In the genomic region with DNA sequence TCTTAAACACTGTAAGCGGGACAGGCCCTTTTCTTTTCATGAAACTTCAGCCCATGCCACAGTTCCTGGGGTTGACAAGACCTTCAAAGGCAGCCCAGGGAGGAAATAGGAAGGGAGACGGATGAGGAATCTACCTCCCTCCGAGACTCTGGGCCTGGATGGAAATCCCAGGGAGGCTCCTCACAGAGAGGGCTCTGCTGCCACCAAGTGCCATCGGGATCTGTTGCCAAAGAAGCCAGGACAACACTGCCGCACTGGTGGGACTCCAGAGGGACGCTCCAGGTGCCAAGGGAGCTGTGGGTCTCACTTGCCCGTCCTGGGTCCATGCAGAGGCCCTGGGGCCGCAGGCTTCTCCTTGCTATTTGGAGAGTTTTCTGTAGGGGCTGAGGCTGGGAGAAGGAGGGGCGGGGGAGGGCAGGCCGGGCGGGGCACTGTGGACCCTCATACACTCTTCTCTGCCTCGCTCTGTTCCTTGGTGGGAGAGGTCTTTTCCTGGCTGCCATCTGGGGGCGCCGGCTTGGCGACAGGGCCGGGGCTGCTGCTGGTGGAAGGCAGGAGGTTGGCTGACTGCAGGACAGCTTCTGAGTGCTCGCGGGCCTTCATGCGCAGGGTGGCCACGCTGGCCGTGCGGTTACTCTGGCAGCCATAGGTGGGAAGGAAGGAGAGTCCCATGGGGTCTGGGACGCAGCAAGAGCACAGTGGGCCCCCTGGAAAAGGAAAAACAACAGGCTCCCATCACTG, we compare ENCODE assay signal across 31 cellular contexts. TPM values are rescaled to one million over a fixed set of nuclear protein-coding genes. Genes with fewer than 3 reads are reported as not detected.
DNase-seq lines count a peak whose midpoint lies in the region; ATAC-seq and TF ChIP-seq lines count a peak whose summit lies in the region.
"Had no signal": no experiment of that assay in that cellular context is flagged by ENCODE, and none has a peak within 500 bp of the region (broad histone marks: within the 10 kb centered on the region; RNA-seq: fewer than 3 reads in every experiment).

No MANE protein-coding gene starts in this region.

- no peaks in the 10 kb centered on the region for H3K27me3 Mint-ChIP-seq in activated CD4-positive, alpha-beta T cell treated with anti-CD3 and anti-CD28 coated beads for 36 hours
- H3K27me3 Mint-ChIP-seq: activated naive CD4-positive, alpha-beta T cell treated with anti-CD3 and anti-CD28 coated beads, Interleukin-2, amount 50 U/mL, for 24 hours had no signal

- intact Hi-C loops in heart left ventricle (cut with DNase I) (loop anchor here in 4 of 10 donors (5.0 to 10.0 kb wide), 3 partner anchors 141 to 384 kb away; no protein-coding TSS in a partner anchor), Right ventricle myocardium inferior (cut with DNase I) (no loop called here)
- intact Hi-C loops in activated CD4-positive, alpha-beta T cell treated with anti-CD3 and anti-CD28 coated beads for 36 hours (cut with DNase I, micrococcal nuclease): no loop called here

- H3K4me3 Mint-ChIP-seq in activated CD4-positive, alpha-beta T cell treated with anti-CD3 and anti-CD28 coated beads for 36 hours: no peak overlapping the region
- H3K4me3 Mint-ChIP-seq: activated CD8-positive, alpha-beta T cell treated with anti-CD3 and anti-CD28 coated beads, Interleukin-2, amount 10 ng/mL, durations not matched to agents 7 days and 5 days; activated naive CD4-positive, alpha-beta T cell treated with anti-CD3 and anti-CD28 coated beads, Interleukin-2, amount 50 U/mL, for 24 hours; naive thymus-derived CD8-positive, alpha-beta T cell had no signal

- H3K27ac ChIP-seq in heart left ventricle (no peak overlapping the region), lung (ENCODE audit: low read depth in 1 of 2, low read length in 1 of 2) (no peak overlapping the region)
- H3K27ac ChIP-seq: C4-2B, esophagus squamous epithelium, gastroesophageal sphincter, KMS-11, pancreas had no signal

- TF ChIP-seq POLR2A in heart left ventricle (IDR thresholded peaks at IDR 0.05): no peak

- H3K9me3 ChIP-seq in heart left ventricle (no peaks in the 10 kb centered on the region), lung (ENCODE audit: control insufficient read depth in 2 of 2, insufficient read depth in 1 of 2, low read length in 1 of 2) (no peaks in the 10 kb centered on the region)
- H3K9me3 ChIP-seq: esophagus squamous epithelium, gastroesophageal sphincter, HAP-1, pancreas had no signal

- DNase-seq in heart left ventricle (no peak), Right ventricle myocardium inferior (ENCODE audit: missing footprints) (no peak), ecto neural progenitor cell (ENCODE audit: low spot score) (peak; percentile 46), lung (ENCODE audit: low spot score) (peak; percentile 24), ureter (ENCODE audit: low spot score) (peak; percentile 38), dedifferentiated amniotic fluid mesenchymal stem cell (ENCODE audit: extremely low spot score) (no peak), NCI-H2227 (lab: John Stamatoyannopoulos, UW; ENCODE audit: unreplicated experiment) (no peak)
- no peak for DNase-seq in activated CD4-positive, alpha-beta T cell treated with anti-CD3 and anti-CD28 coated beads for 36 hours
- DNase-seq: ACHN; activated CD4-positive, CD25-positive, alpha-beta regulatory T cell treated with anti-CD3 and anti-CD28 coated beads, Interleukin-2, amount 50 U/mL, for 72 hours; activated CD8-positive, alpha-beta T cell treated with anti-CD3 and anti-CD28 coated beads, Interleukin-2, amount 10 ng/mL, durations not matched to agents 7 days and 5 days; anterior cingulate cortex; Calu3; caudate nucleus; effector CD4-positive, alpha-beta T cell; esophagus squamous epithelium; mesenchymal stem cell; MV-4-11; naive thymus-derived CD8-positive, alpha-beta T cell; NCI-H1694 treated with DMSO at 0.1 percent for 48 hours; NCI-H774; pancreas; SHP77 treated with DMSO at 0.1 percent for 48 hours; substantia nigra had no signal

- peak in 2 of 4 donors; percentile 35 to 54 for ATAC-seq in heart left ventricle
- ATAC-seq in Right ventricle myocardium inferior: no peak
- ATAC-seq in lung (ENCODE audit: insufficient read depth, low FRiP score): no peak
- no peak for ATAC-seq in activated CD4-positive, alpha-beta T cell treated with anti-CD3 and anti-CD28 coated beads for 36 hours
- ATAC-seq: activated CD8-positive, alpha-beta T cell treated with anti-CD3 and anti-CD28 coated beads, Interleukin-2, amount 10 ng/mL, durations not matched to agents 7 days and 5 days; gastroesophageal sphincter; naive thymus-derived CD8-positive, alpha-beta T cell; pancreas had no signal

- TF ChIP-seq CTCF in heart left ventricle (IDR thresholded peaks at IDR 0.05) (peak in 8 of 12 donors; percentile 12 to 39 (median 20)), lung (IDR thresholded peaks at IDR 0.05; ENCODE audit: control extremely low read depth, extremely low read depth) (no peak)

- H3K36me3 Mint-ChIP-seq in activated CD4-positive, alpha-beta T cell treated with anti-CD3 and anti-CD28 coated beads for 36 hours (ENCODE audit: low read depth): no peaks in the 10 kb centered on the region
- H3K36me3 Mint-ChIP-seq: activated naive CD4-positive, alpha-beta T cell treated with anti-CD3 and anti-CD28 coated beads, Interleukin-2, amount 50 U/mL, for 24 hours; naive thymus-derived CD8-positive, alpha-beta T cell had no signal

- H3K4me3 ChIP-seq in heart left ventricle (no peak overlapping the region), lung (no peak overlapping the region)
- H3K4me3 ChIP-seq: esophagus squamous epithelium, gastroesophageal sphincter, HAP-1, pancreas had no signal

- H3K27me3 ChIP-seq in heart left ventricle (peaks cover 0 to 6% (median 0%) of the 10 kb centered on the region in 9 donors), lung (ENCODE audit: control insufficient read depth, insufficient read depth) (no peaks in the 10 kb centered on the region)
- H3K27me3 ChIP-seq: pancreas had no signal

- H3K4me1 ChIP-seq in heart left ventricle (peaks cover 0 to 15% (median 6%) of the 10 kb centered on the region in 12 donors), lung (ENCODE audit: control insufficient read depth in 2 of 2, insufficient read depth in 2 of 2, low read length in 2 of 2) (peaks cover 0 to 3% of the 10 kb centered on the region in 2 donors)
- H3K4me1 ChIP-seq: esophagus squamous epithelium, gastroesophageal sphincter, HAP-1, pancreas had no signal

- no peak overlapping the region for H3K27ac Mint-ChIP-seq in activated CD4-positive, alpha-beta T cell treated with anti-CD3 and anti-CD28 coated beads for 36 hours
- H3K27ac Mint-ChIP-seq: activated CD8-positive, alpha-beta T cell treated with anti-CD3 and anti-CD28 coated beads, Interleukin-2, amount 10 ng/mL, durations not matched to agents 7 days and 5 days; activated naive CD4-positive, alpha-beta T cell treated with anti-CD3 and anti-CD28 coated beads, Interleukin-2, amount 50 U/mL, for 24 hours; naive thymus-derived CD8-positive, alpha-beta T cell had no signal

- H3K36me3 ChIP-seq in heart left ventricle (no peaks in the 10 kb centered on the region), lung (ENCODE audit: control insufficient read depth in 2 of 2, insufficient read depth in 2 of 2, low read length in 2 of 2) (no peaks in the 10 kb centered on the region)
- H3K36me3 ChIP-seq: esophagus squamous epithelium, gastroesophageal sphincter, HAP-1, pancreas had no signal

- H3K4me1 Mint-ChIP-seq in activated CD4-positive, alpha-beta T cell treated with anti-CD3 and anti-CD28 coated beads for 36 hours: no peaks in the 10 kb centered on the region
- H3K4me1 Mint-ChIP-seq: activated naive CD4-positive, alpha-beta T cell treated with anti-CD3 and anti-CD28 coated beads, Interleukin-2, amount 50 U/mL, for 24 hours had no signal

- WGBS in heart left ventricle, 4 donors: 72 to 83% (median 78%) methylated on average over 19 to 23 of the region's 23 CpGs
- 81 to 84% methylated on average over 23 of the region's 23 CpGs for WGBS in lung, 2 donors

- H3K9me3 Mint-ChIP-seq in activated CD4-positive, alpha-beta T cell treated with anti-CD3 and anti-CD28 coated beads for 36 hours (ENCODE audit: low read depth): no peaks in the 10 kb centered on the region
- H3K9me3 Mint-ChIP-seq: activated naive CD4-positive, alpha-beta T cell treated with anti-CD3 and anti-CD28 coated beads, Interleukin-2, amount 50 U/mL, for 24 hours; naive thymus-derived CD8-positive, alpha-beta T cell had no signal

- CTCF ChIA-PET in activated CD4-positive, alpha-beta T cell treated with anti-CD3 and anti-CD28 coated beads for 36 hours (lab: Charles Lee): no interaction called here

- POLR2A ChIA-PET in activated CD4-positive, alpha-beta T cell treated with anti-CD3 and anti-CD28 coated beads for 36 hours (lab: Charles Lee): no interaction called here

RNA-seq across cellular contexts. Expression of gene DRGX, which starts 30.0 kb away (rescaled TPM):
- total RNA-seq in heart left ventricle (not detected), Right ventricle myocardium inferior (not detected), lung (not detected), ureter (not detected)
- polyA plus RNA-seq in heart left ventricle (not detected), lung (under 1 TPM in 1 of 2 donors, not detected in 1; 0.10 TPM)
- not detected for total RNA-seq in activated CD4-positive, alpha-beta T cell treated with anti-CD3 and anti-CD28 coated beads for 36 hours
- total RNA-seq: activated CD8-positive, alpha-beta T cell treated with anti-CD3 and anti-CD28 coated beads, Interleukin-2, amount 10 ng/mL, durations not matched to agents 7 days and 5 days; Calu3; esophagus squamous epithelium; gastroesophageal sphincter; HT-29; naive thymus-derived CD8-positive, alpha-beta T cell; pancreas had no signal
- polyA plus RNA-seq: keratinocyte; naive thymus-derived CD8-positive, alpha-beta T cell; pancreas had no signal

Comparison
In these comparisons a context has a peak if more than half of its experiments do, and no peak if none do; other contexts are left out.
1. DNase-seq: peak in ecto neural progenitor cell (single experiment), lung (single experiment) and ureter (single experiment); none in heart left ventricle (0 of 5), Right ventricle myocardium inferior (single experiment), dedifferentiated amniotic fluid mesenchymal stem cell (single experiment), activated CD4-positive, alpha-beta T cell treated with anti-CD3 and anti-CD28 coated beads for 36 hours (single experiment) and NCI-H2227 (single experiment).